In genomic region chr1:18597159-18598042, GRCh38 we compare ENCODE assay signal across 8 cellular contexts.
DNase-seq lines count a peak whose midpoint lies in the region; ATAC-seq and TF ChIP-seq lines count a peak whose summit lies in the region.

No MANE protein-coding gene starts in this region.

- no peak overlapping the region for H3K4me3 ChIP-seq in LNCaP clone FGC (ENCODE audit: low read depth, low read length)
- no peak overlapping the region for H3K4me3 ChIP-seq in brain microvascular endothelial cell (ENCODE audit: low read depth, low read length)

- peak; percentile 0 for DNase-seq in DMS53 treated with DMSO at 0.1 percent for 48 hours (lab: John Stamatoyannopoulos, UW; ENCODE audit: unreplicated experiment)
- DNase-seq in LNCaP clone FGC (ENCODE audit: low read depth): no peak
- DNase-seq in brain microvascular endothelial cell: peak; percentile 25
- peak; percentile 3 for DNase-seq in kidney glomerular epithelial cell (lab: John Stamatoyannopoulos, UW)
- DNase-seq in stimulated activated CD4-positive, alpha-beta T cell treated with anti-CD3 and anti-CD28 coated beads, Interleukin-4, amount 100 ng/mL, for 24 hours: peak; percentile 61
- DNase-seq in SKM-1 treated with dmso at 0.1 percent for 144 hours (lab: John Stamatoyannopoulos, UW; ENCODE audit: unreplicated experiment): no peak

- no peak for ATAC-seq in HG03342 (IDR thresholded peaks at IDR 0.05; ENCODE audit: unreplicated experiment)

- H3K27ac ChIP-seq in VCaP (0 out of 2 replicates have a peak overlapping the region, but pooled peaks have one; percentile 22), brain microvascular endothelial cell (no peak overlapping the region)

- H3K27me3 ChIP-seq in brain microvascular endothelial cell (replicated peaks): no peaks in the 10 kb centered on the region

- H3K36me3 ChIP-seq in brain microvascular endothelial cell (replicated peaks): no peaks in the 10 kb centered on the region

- TF ChIP-seq CTCF in LNCaP clone FGC (IDR thresholded peaks at IDR 0.05; ENCODE audit: control insufficient read depth, extremely low read depth, insufficient read depth) (peak; percentile 81), VCaP (conservative IDR thresholded peaks at IDR 0.05) (peak; percentile 98), brain microvascular endothelial cell (IDR thresholded peaks at IDR 0.05; ENCODE audit: low read depth, low read length, missing control alignments) (peak; percentile 98)

- in situ Hi-C loops in brain microvascular endothelial cell (cut with HindIII; ENCODE audit: low pct_ligation_motif_present, low sequenced_read_pairs): no loop called here

Comparison
In these comparisons a context has a peak if more than half of its experiments do, and no peak if none do; other contexts are left out.
1. DNase-seq: peak in DMS53 treated with DMSO at 0.1 percent for 48 hours (single experiment), brain microvascular endothelial cell (single experiment), kidney glomerular epithelial cell (single experiment) and stimulated activated CD4-positive, alpha-beta T cell treated with anti-CD3 and anti-CD28 coated beads, Interleukin-4, amount 100 ng/mL, for 24 hours (single experiment); none in LNCaP clone FGC (single experiment) and SKM-1 treated with dmso at 0.1 percent for 144 hours (single experiment).
2. Peak in every context shown above with its lines, with median percentiles within 50 percentile points of each other: CTCF ChIP-seq.